6 cellular contexts compared by ENCODE assay signal in genomic region chr5:177498013-177498847, GRCh38. TPM values are rescaled to one million over a fixed set of nuclear protein-coding genes. Genes with fewer than 3 reads are reported as not detected.
DNase-seq lines count a peak whose midpoint lies in the region; ATAC-seq and FAIRE-seq lines count a peak whose summit lies in the region.

No MANE protein-coding gene starts in this region.

- peak overlapping the region; percentile 84 for H3K4me3 Mint-ChIP-seq in activated naive CD8-positive, alpha-beta T cell treated with anti-CD3 and anti-CD28 coated beads, Interleukin-2, amount 50 U/mL, for 24 hours

- peaks cover 11% of the 10 kb centered on the region for H3K36me3 ChIP-seq in muscle layer of colon (ENCODE audit: insufficient read depth, low read length)

- H3K9me3 Mint-ChIP-seq in activated naive CD8-positive, alpha-beta T cell treated with anti-CD3 and anti-CD28 coated beads, Interleukin-2, amount 50 U/mL, for 24 hours, result no peaks in the 10 kb centered on the region

- H3K4me3 ChIP-seq in muscle layer of colon (ENCODE audit: low read depth in 1 of 2, low read length in 2 of 2), result peak overlapping the region; percentile 72 to 79

- peak overlapping the region; percentile 57 for H3K27ac ChIP-seq in muscle layer of colon (ENCODE audit: low read depth, low read length)

- DNase-seq in activated naive CD8-positive, alpha-beta T cell treated with anti-CD3 and anti-CD28 coated beads, Interleukin-2, amount 50 U/mL, for 24 hours, result peak; percentile 53
- DNase-seq in LoVo (ENCODE audit: low spot score) (no peak), HCEC 1CT (no peak), frontal cortex (ENCODE audit: low spot score in 2 of 2) (no peak)

- H3K4me1 ChIP-seq in muscle layer of colon (ENCODE audit: insufficient read depth, low read length), result peaks cover 37% of the 10 kb centered on the region

- no peak for FAIRE-seq in frontal cortex (lab: Jason Lieb, UNC)

- H3K27ac Mint-ChIP-seq in activated naive CD8-positive, alpha-beta T cell treated with anti-CD3 and anti-CD28 coated beads, Interleukin-2, amount 50 U/mL, for 24 hours, result peak overlapping the region; percentile 67

- peaks cover 3% of the 10 kb centered on the region for H3K36me3 Mint-ChIP-seq in activated naive CD8-positive, alpha-beta T cell treated with anti-CD3 and anti-CD28 coated beads, Interleukin-2, amount 50 U/mL, for 24 hours (ENCODE audit: low read depth)

- no peaks in the 10 kb centered on the region for H3K9me3 ChIP-seq in muscle layer of colon (ENCODE audit: low read length)

- peak overlapping the region; percentile 63 for H3K9ac ChIP-seq in muscle layer of colon (ENCODE audit: low read length)

- peaks cover 15% of the 10 kb centered on the region for H3K27me3 Mint-ChIP-seq in activated naive CD8-positive, alpha-beta T cell treated with anti-CD3 and anti-CD28 coated beads, Interleukin-2, amount 50 U/mL, for 24 hours

- H3K27me3 ChIP-seq in muscle layer of colon (ENCODE audit: control insufficient read depth in 1 of 2, insufficient read depth in 2 of 2, low read length in 2 of 2), result no peaks in the 10 kb centered on the region

- peaks cover 52% of the 10 kb centered on the region for H3K4me1 Mint-ChIP-seq in activated naive CD8-positive, alpha-beta T cell treated with anti-CD3 and anti-CD28 coated beads, Interleukin-2, amount 50 U/mL, for 24 hours

- ATAC-seq in HG03066 (IDR thresholded peaks at IDR 0.05; ENCODE audit: low read depth, unreplicated experiment), result peak; percentile 14
- no peak for ATAC-seq in activated naive CD8-positive, alpha-beta T cell treated with anti-CD3 and anti-CD28 coated beads, Interleukin-2, amount 50 U/mL, for 24 hours

RNA-seq across cellular contexts. Expression of gene PDLIM7, which starts 0.8 kb away (rescaled TPM):
- total RNA-seq in frontal cortex, result 6.5 TPM

RNA-seq across cellular contexts. Expression of gene DOK3, which starts 11.4 kb away (rescaled TPM):
- 3.3 TPM for total RNA-seq in frontal cortex

RNA-seq across cellular contexts. Expression of gene DDX41, which starts 18.5 kb away (rescaled TPM):
- 77.0 TPM for total RNA-seq in frontal cortex

RNA-seq across cellular contexts. Expression of gene DBN1, which starts 24.8 kb away (rescaled TPM):
- total RNA-seq in frontal cortex, result 187 TPM

RNA-seq across cellular contexts. Expression of gene PRR7, which starts 51.6 kb away (rescaled TPM):
- 12.2 TPM for total RNA-seq in frontal cortex
